ENCODE assay signal across 18 cellular contexts in the genomic region with DNA sequence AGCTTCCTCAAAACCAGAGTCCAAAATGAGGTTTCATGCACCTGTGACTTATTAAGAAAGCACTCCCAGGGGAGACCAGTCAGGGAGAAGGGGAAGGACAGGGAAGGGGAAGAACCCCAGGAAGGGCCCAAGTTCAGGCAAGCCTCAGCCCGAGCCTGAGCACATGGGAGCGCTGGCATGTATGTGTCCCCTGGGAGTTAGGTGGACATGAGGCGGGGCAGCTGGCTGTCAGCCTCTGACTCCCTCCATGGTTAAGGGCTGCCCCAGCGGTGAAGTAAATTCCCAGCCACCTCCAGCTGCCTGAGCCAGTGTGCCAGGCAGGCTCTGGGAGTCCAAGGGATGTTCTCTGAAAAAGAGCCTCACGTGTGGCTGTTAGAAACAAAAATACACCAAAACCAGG. TPM values are rescaled to one million over a fixed set of nuclear protein-coding genes. Genes with fewer than 3 reads are reported as not detected.
A peak's percentile ranks its signal among the peaks of the same experiment; 100 is the strongest.
DNase-seq lines count a peak whose midpoint lies in the region; ATAC-seq and TF ChIP-seq lines count a peak whose summit lies in the region.
"Had no signal": no experiment of that assay in that cellular context is flagged by ENCODE, and none has a peak within 500 bp of the region (broad histone marks: within the 10 kb centered on the region; RNA-seq: fewer than 3 reads in every experiment).

No MANE protein-coding gene starts in this region.

- peak overlapping the region; percentile 59 for H3K27ac Mint-ChIP-seq in mesothelial cell of epicardium
- H3K27ac Mint-ChIP-seq: B cell; CD8-positive, alpha-beta T cell had no signal

- no peak overlapping the region for H3K27ac ChIP-seq in BLaER1
- no peak overlapping the region for H3K27ac ChIP-seq in upper lobe of left lung
- H3K27ac ChIP-seq: GM23248, KMS-11, Peyer's patch had no signal

- H3K9me3 Mint-ChIP-seq in mesothelial cell of epicardium: no peaks in the 10 kb centered on the region
- H3K9me3 Mint-ChIP-seq: CD8-positive, alpha-beta T cell had no signal

- H3K27me3 ChIP-seq in BLaER1 (no peaks in the 10 kb centered on the region), H7 (ENCODE audit: control insufficient read depth, insufficient read depth, low read length) (no peaks in the 10 kb centered on the region; the same call in 1 of the 2 replicates), upper lobe of left lung (no peaks in the 10 kb centered on the region)
- H3K27me3 ChIP-seq: MG63, Peyer's patch had no signal

- H3K4me2 ChIP-seq in BLaER1: peak overlapping the region; percentile 43
- H3K4me2 ChIP-seq: KMS-11 had no signal

- no peaks in the 10 kb centered on the region for H3K36me3 Mint-ChIP-seq in mesothelial cell of epicardium
- H3K36me3 Mint-ChIP-seq: CD8-positive, alpha-beta T cell had no signal

- no peak overlapping the region for H3K9ac ChIP-seq in BLaER1
- H3K9ac ChIP-seq: GM23248, KMS-11 had no signal

- DNase-seq in H7 (peak; percentile 18), NCI-H69 (lab: John Stamatoyannopoulos, UW) (peak; percentile 31), mesothelial cell of epicardium (ENCODE audit: low spot score in 2 of 2, unreplicated experiment in 2 of 2) (no peak), upper lobe of left lung (no peak), Right ventricle myocardium inferior (ENCODE audit: missing footprints) (no peak), 8988T (no peak)
- DNase-seq: ACHN; CD8-positive, alpha-beta T cell; GF-D8; GM23248; MG63; NCI-H1105; NCI-H2029; Peyer's patch; SHP77 had no signal

- no peaks in the 10 kb centered on the region for H3K9me3 ChIP-seq in BLaER1
- H3K9me3 ChIP-seq in upper lobe of left lung: no peaks in the 10 kb centered on the region
- H3K9me3 ChIP-seq: MG63, Peyer's patch had no signal

- no peak overlapping the region for H3K4me3 ChIP-seq in BLaER1
- no peak overlapping the region for H3K4me3 ChIP-seq in H7 (ENCODE audit: insufficient read depth, low read depth, low read length)
- no peak overlapping the region for H3K4me3 ChIP-seq in upper lobe of left lung
- H3K4me3 ChIP-seq: GM23248, MG63, Peyer's patch had no signal

- peaks cover 10% of the 10 kb centered on the region for H3K4me1 Mint-ChIP-seq in mesothelial cell of epicardium
- H3K4me1 Mint-ChIP-seq: B cell had no signal

- H3K36me3 ChIP-seq in BLaER1: no peaks in the 10 kb centered on the region
- H3K36me3 ChIP-seq in H7 (replicated peaks; ENCODE audit: control insufficient read depth, insufficient read depth, low read length): no peaks in the 10 kb centered on the region
- no peaks in the 10 kb centered on the region for H3K36me3 ChIP-seq in upper lobe of left lung
- H3K36me3 ChIP-seq: MG63, Peyer's patch had no signal

- no peak overlapping the region for H3K4me3 Mint-ChIP-seq in mesothelial cell of epicardium
- H3K4me3 Mint-ChIP-seq: B cell; CD8-positive, alpha-beta T cell had no signal

- TF ChIP-seq CTCF in mesothelial cell of epicardium (IDR thresholded peaks at IDR 0.05; ENCODE audit: unreplicated experiment): no peak
- no peak for TF ChIP-seq CTCF in upper lobe of left lung (IDR thresholded peaks at IDR 0.05)

- no peaks in the 10 kb centered on the region for H4K20me1 ChIP-seq in BLaER1

- no peak for ATAC-seq in upper lobe of left lung (ENCODE audit: low FRiP score in 2 of 2)
- no peak for ATAC-seq in Right ventricle myocardium inferior
- ATAC-seq: CD8-positive, alpha-beta T cell had no signal

- H3K4me1 ChIP-seq in BLaER1: peaks cover 14% of the 10 kb centered on the region
- H3K4me1 ChIP-seq in upper lobe of left lung: no peaks in the 10 kb centered on the region
- H3K4me1 ChIP-seq: Peyer's patch had no signal

- TF ChIP-seq EP300 in upper lobe of left lung (IDR thresholded peaks at IDR 0.05): no peak

- intact Hi-C loops in Right ventricle myocardium inferior (cut with DNase I): no loop called here

- H3K27me3 Mint-ChIP-seq in mesothelial cell of epicardium (ENCODE audit: low read depth): peaks cover 28% of the 10 kb centered on the region

- WGBS in upper lobe of left lung, 2 donors: 70 to 82% methylated on average over 5 of the region's 5 CpGs

- no peak for TF ChIP-seq POLR2A in upper lobe of left lung (IDR thresholded peaks at IDR 0.05)

RNA-seq across cellular contexts. Expression of a gene that starts 18.4 kb away (rescaled TPM):
- 0.22 and 0.55 TPM in 2 replicates for total RNA-seq in H7 (2014; rRNA removed; shearing (Covaris generic))
- total RNA-seq in mesothelial cell of epicardium (not detected in 3 replicates), upper lobe of left lung (not detected), Right ventricle myocardium inferior (not detected)
- total RNA-seq: B cell; CD8-positive, alpha-beta T cell; GM23248; Peyer's patch had no signal

Comparison
In these comparisons a context has a peak if more than half of its experiments do, and no peak if none do; other contexts are left out.
1. DNase-seq: peak in H7 (single experiment) and NCI-H69 (single experiment); none in mesothelial cell of epicardium (0 of 2), upper lobe of left lung (0 of 2), Right ventricle myocardium inferior (single experiment) and 8988T (single experiment).